29 cellular contexts compared by ENCODE assay signal in genomic region chr21:19731251-19731650, GRCh38.
DNase-seq lines count a peak whose midpoint lies in the region; ATAC-seq, FAIRE-seq and TF ChIP-seq lines count a peak whose summit lies in the region.
"Had no signal": no experiment of that assay in that cellular context is flagged by ENCODE, and none has a peak within 500 bp of the region (broad histone marks: within the 10 kb centered on the region; RNA-seq: fewer than 3 reads in every experiment).

No MANE protein-coding gene starts in this region.

- H3K4me2 ChIP-seq in Loucy (ENCODE audit: low read depth, low read length, poor library complexity, severe bottlenecking) (peak overlapping the region; percentile 40), SU-DHL-6 (ENCODE audit: low read depth, low read length, poor library complexity, severe bottlenecking) (no peak overlapping the region)
- H3K4me2 ChIP-seq: A549; BLaER1 treated with 17β-estradiol and CSF1 and Interleukin-3, amounts not matched to agents 10 nM and 100 nM; KMS-11 had no signal

- POLR2A ChIA-PET in Caco-2 (lab: Charles Lee), result no interaction called here

- no peak for FAIRE-seq in small intestine (lab: Jason Lieb, UNC)
- FAIRE-seq: A549, GM12891, H1 had no signal

- TF ChIP-seq CTCF in Loucy (conservative IDR thresholded peaks at IDR 0.05; ENCODE audit: low read length) (no peak), SU-DHL-6 (IDR thresholded peaks at IDR 0.05; ENCODE audit: insufficient read depth, low read length, poor library complexity, severe bottlenecking) (no peak), Caco-2 (IDR thresholded peaks at IDR 0.05; ENCODE audit: insufficient read depth in 1 of 2, low read depth in 1 of 2, low read length in 1 of 2, severe bottlenecking in 1 of 2, unreplicated experiment in 1 of 2) (no peak)

- DNase-seq in immature natural killer cell (peak in 2 of 3 donors; percentile 24 to 33), small intestine (peak; percentile 4), Caco-2 (no peak)
- DNase-seq in activated CD4-positive, CD25-positive, alpha-beta regulatory T cell (lab: John Stamatoyannopoulos, UW), result no peak
- DNase-seq: AML-193; CD4-positive, alpha-beta memory T cell; COR-L47; DMS79 treated with DMSO at 0.1 percent for 48 hours; GF-D8; HCEC 1CT; MV-4-11; NCI-H1105 treated with DMSO at 0.1 percent for 48 hours; NCI-H146; NCI-H1930; NCI-H2107; NCI-H446 treated with DMSO at 0.1 percent for 48 hours; NCI-H526 treated with DMSO at 0.1 percent for 48 hours; SHP77 had no signal

- H2AFZ ChIP-seq in Loucy (ENCODE audit: low read length), result no peak overlapping the region
- peak overlapping the region; percentile 64 for H2AFZ ChIP-seq in SU-DHL-6 (ENCODE audit: low read depth, low read length, severe bottlenecking)

- H3K36me3 Mint-ChIP-seq in immature natural killer cell, result peaks cover 0 to 3% (median 3%) of the 10 kb centered on the region in 3 donors
- no peaks in the 10 kb centered on the region for H3K36me3 Mint-ChIP-seq in Caco-2 (ENCODE audit: insufficient read depth, unreplicated experiment)
- H3K36me3 Mint-ChIP-seq: CD4-positive, alpha-beta memory T cell had no signal

- H3K4me3 ChIP-seq in Loucy (ENCODE audit: low read length, poor library complexity, severe bottlenecking) (no peak overlapping the region), SU-DHL-6 (ENCODE audit: insufficient read depth, low read length, poor library complexity, severe bottlenecking) (no peak overlapping the region), small intestine (ENCODE audit: low read depth in 1 of 2, low read length in 2 of 2) (no peak overlapping the region), Caco-2 (ENCODE audit: low read depth, low read length) (no peak overlapping the region)
- H3K4me3 ChIP-seq: A549; BLaER1 treated with 17β-estradiol and CSF1 and Interleukin-3, amounts not matched to agents 10 nM and 100 nM had no signal

- intact Hi-C loops in Caco-2 (cut with micrococcal nuclease; ENCODE audit: unreplicated experiment), result no loop called here

- H3K4me1 Mint-ChIP-seq in immature natural killer cell (peaks cover 17 to 29% of the 10 kb centered on the region in 2 donors), Caco-2 (ENCODE audit: low read depth, unreplicated experiment) (no peaks in the 10 kb centered on the region)
- H3K4me1 Mint-ChIP-seq: CD4-positive, alpha-beta memory T cell had no signal

- H3K79me2 ChIP-seq in Loucy (ENCODE audit: insufficient read depth, low read length) (no peaks in the 10 kb centered on the region), SU-DHL-6 (ENCODE audit: insufficient read depth, low read length) (no peaks in the 10 kb centered on the region)

- peaks cover 0 to 21% (median 6%) of the 10 kb centered on the region in 6 donors for H3K9me3 Mint-ChIP-seq in immature natural killer cell
- H3K9me3 Mint-ChIP-seq in Caco-2 (ENCODE audit: unreplicated experiment), result no peaks in the 10 kb centered on the region

- H4K20me1 ChIP-seq in Loucy (ENCODE audit: insufficient read depth, low read length, poor library complexity, severe bottlenecking) (no peaks in the 10 kb centered on the region), SU-DHL-6 (ENCODE audit: low read depth, low read length) (no peaks in the 10 kb centered on the region)
- H4K20me1 ChIP-seq: BLaER1 treated with 17β-estradiol and CSF1 and Interleukin-3, amounts not matched to agents 10 nM and 100 nM had no signal

- CTCF ChIA-PET in Caco-2 (lab: Charles Lee), result no interaction called here

- H3K9me3 ChIP-seq in Loucy (ENCODE audit: insufficient read depth, low read depth, low read length) (no peaks in the 10 kb centered on the region; the same call in 1 of the 2 replicates), SU-DHL-6 (ENCODE audit: insufficient read depth, low read length) (no peaks in the 10 kb centered on the region), small intestine (ENCODE audit: control insufficient read depth, low read depth) (no peaks in the 10 kb centered on the region), Caco-2 (no peaks in the 10 kb centered on the region)
- H3K9me3 ChIP-seq: A549; BLaER1 treated with 17β-estradiol and CSF1 and Interleukin-3, amounts not matched to agents 10 nM and 100 nM had no signal

- H3K27me3 ChIP-seq in Loucy (ENCODE audit: insufficient read depth, low read length, poor library complexity, severe bottlenecking) (no peaks in the 10 kb centered on the region), SU-DHL-6 (ENCODE audit: low read length) (no peaks in the 10 kb centered on the region), small intestine (ENCODE audit: control insufficient read depth in 2 of 2, insufficient read depth in 2 of 2, low read length in 2 of 2) (no peaks in the 10 kb centered on the region), Caco-2 (replicated peaks; ENCODE audit: control insufficient read depth, insufficient read depth, low read length) (no peaks in the 10 kb centered on the region)
- H3K27me3 ChIP-seq: BLaER1 treated with 17β-estradiol and CSF1 and Interleukin-3, amounts not matched to agents 10 nM and 100 nM had no signal

- H3K36me3 ChIP-seq in Loucy (ENCODE audit: insufficient read depth, low read length), result no peaks in the 10 kb centered on the region
- H3K36me3 ChIP-seq in SU-DHL-6 (ENCODE audit: low read length), result no peaks in the 10 kb centered on the region
- no peaks in the 10 kb centered on the region for H3K36me3 ChIP-seq in small intestine (ENCODE audit: control insufficient read depth in 2 of 2, insufficient read depth in 2 of 2, low read length in 2 of 2)
- H3K36me3 ChIP-seq in Caco-2 (ENCODE audit: control insufficient read depth, insufficient read depth, low read length), result no peaks in the 10 kb centered on the region
- H3K36me3 ChIP-seq: BLaER1 treated with 17β-estradiol and CSF1 and Interleukin-3, amounts not matched to agents 10 nM and 100 nM had no signal

- H3K9me2 ChIP-seq in Loucy (replicated peaks; ENCODE audit: low read depth, low read length), result no peaks in the 10 kb centered on the region
- no peaks in the 10 kb centered on the region for H3K9me2 ChIP-seq in SU-DHL-6 (replicated peaks; ENCODE audit: insufficient read depth, low read length)

- peak overlapping the region in 3 of 5 donors; percentile 18 to 64 (median 24) for H3K4me3 Mint-ChIP-seq in immature natural killer cell
- H3K4me3 Mint-ChIP-seq in Caco-2 (ENCODE audit: unreplicated experiment), result no peak overlapping the region
- H3K4me3 Mint-ChIP-seq: CD4-positive, alpha-beta memory T cell had no signal

- H3K27ac Mint-ChIP-seq in immature natural killer cell (peak overlapping the region in 2 of 6 donors; percentile 31 to 55), Caco-2 (ENCODE audit: unreplicated experiment) (no peak overlapping the region)
- H3K27ac Mint-ChIP-seq: CD4-positive, alpha-beta memory T cell; IgD-negative memory B cell had no signal

- peaks cover 0 to 3% (median 2%) of the 10 kb centered on the region in 3 donors for H3K27me3 Mint-ChIP-seq in immature natural killer cell (ENCODE audit: low read depth in 3 of 3)
- H3K27me3 Mint-ChIP-seq in Caco-2 (ENCODE audit: insufficient read depth, unreplicated experiment), result no peaks in the 10 kb centered on the region
- H3K27me3 Mint-ChIP-seq: CD4-positive, alpha-beta memory T cell; IgD-negative memory B cell had no signal

- H3K4me1 ChIP-seq in Loucy (ENCODE audit: insufficient read depth, low read length, poor library complexity, severe bottlenecking) (no peaks in the 10 kb centered on the region), small intestine (ENCODE audit: control insufficient read depth in 2 of 2, insufficient read depth in 1 of 2, low read depth in 1 of 2, low read length in 1 of 2) (no peaks in the 10 kb centered on the region), Caco-2 (no peaks in the 10 kb centered on the region)
- H3K4me1 ChIP-seq: A549; BLaER1 treated with 17β-estradiol and CSF1 and Interleukin-3, amounts not matched to agents 10 nM and 100 nM had no signal

- H3F3A ChIP-seq in Loucy (ENCODE audit: low read depth) (no peaks in the 10 kb centered on the region), SU-DHL-6 (ENCODE audit: insufficient read depth) (no peaks in the 10 kb centered on the region)

- ATAC-seq in GM21390 (IDR thresholded peaks at IDR 0.05; ENCODE audit: unreplicated experiment), result no peak
- ATAC-seq: A549, Panc1 had no signal

- H3K27ac ChIP-seq in SU-DHL-6 (ENCODE audit: low read depth, low read length) (no peak overlapping the region), small intestine (ENCODE audit: low read depth in 1 of 2, low read length in 1 of 2) (no peak overlapping the region)
- H3K27ac ChIP-seq: A549; BLaER1 treated with 17β-estradiol and CSF1 and Interleukin-3, amounts not matched to agents 10 nM and 100 nM; KMS-11; RWPE1 had no signal

- H3K9ac ChIP-seq in Loucy (ENCODE audit: low read depth, low read length, poor library complexity, severe bottlenecking), result no peak overlapping the region
- H3K9ac ChIP-seq in SU-DHL-6 (ENCODE audit: low read length), result no peak overlapping the region
- H3K9ac ChIP-seq: BLaER1 treated with 17β-estradiol and CSF1 and Interleukin-3, amounts not matched to agents 10 nM and 100 nM; KMS-11 had no signal

- WGBS in small intestine, 3 donors, result 8 to 19% (median 15%) methylated on average over 2 of the region's 2 CpGs

- BruUV-seq in Caco-2 (replicated peaks; lab: Mats Ljungman, UMichigan), result no TSS peak

Comparison
In these comparisons a context has a peak if more than half of its experiments do, and no peak if none do; other contexts are left out.
1. DNase-seq: peak in immature natural killer cell (2 of 3) and small intestine (single experiment); none in Caco-2 (0 of 2) and activated CD4-positive, CD25-positive, alpha-beta regulatory T cell (0 of 4).